Comparison of ENCODE assay signal across 8 cellular contexts in genomic region chr3:127970966-127971592, GRCh38. TPM values are rescaled to one million over a fixed set of nuclear protein-coding genes. Genes with fewer than 3 reads are reported as not detected.
DNase-seq lines count a peak whose midpoint lies in the region; ATAC-seq, FAIRE-seq and TF ChIP-seq lines count a peak whose summit lies in the region.

No MANE protein-coding gene starts in this region.

- H3K36me3 ChIP-seq in MM.1S (replicated peaks; ENCODE audit: insufficient read depth, low read length) = no peaks in the 10 kb centered on the region

- no peaks in the 10 kb centered on the region for H3K79me2 ChIP-seq in MM.1S (ENCODE audit: low read length)

- no peaks in the 10 kb centered on the region for H3K27me3 ChIP-seq in MM.1S (replicated peaks; ENCODE audit: insufficient read depth, low read length)

- in situ Hi-C loops in G401 (cut with HindIII; ENCODE audit: low sequenced_read_pairs) = no loop called here

- no peak for TF ChIP-seq EP300 in A549 (IDR thresholded peaks at IDR 0.05)

- WGBS in A549 (ENCODE audit: missing lambda C conversion rate) = 36% methylated on average over 4 of the region's 4 CpGs

- ATAC-seq in A549 = peak; percentile 93 to 95
- no peak for ATAC-seq in GM19035 (IDR thresholded peaks at IDR 0.05; ENCODE audit: unreplicated experiment)
- no peak for ATAC-seq in GM18502 (IDR thresholded peaks at IDR 0.05; ENCODE audit: poor library complexity, unreplicated experiment)

- no peak overlapping the region for H2AFZ ChIP-seq in MM.1S (ENCODE audit: low read length)

- H3K9me3 ChIP-seq in A549 = 0 out of 3 replicates have a peak, but pooled peaks cover 1% of the 10 kb centered on the region
- H3K9me3 ChIP-seq in MM.1S (replicated peaks; ENCODE audit: insufficient read depth, low read length) = no peaks in the 10 kb centered on the region

- peak; percentile 81 to 89 for TF ChIP-seq RAD21 in A549 (conservative IDR thresholded peaks at IDR 0.05 in 1 of 2, IDR thresholded peaks at IDR 0.05 in 1 of 2)

- POLR2A ChIA-PET in A549 (lab: Yijun Ruan, JAX) = no interaction called here

- H3K4me2 ChIP-seq in A549 = no peak overlapping the region
- no peak overlapping the region for H3K4me2 ChIP-seq in MM.1S (ENCODE audit: low read depth, low read length)

- FAIRE-seq in A549 (lab: Jason Lieb, UNC) = no peak

- DNase-seq in A549 (ENCODE audit: low read depth in 1 of 2, low spot score in 1 of 2) = peak; percentile 46 to 63
- DNase-seq in G401 (ENCODE audit: low spot score) = peak; percentile 90
- DNase-seq in MM.1S = peak; percentile 52
- peak; percentile 51 for DNase-seq in RPMI8226
- DNase-seq in epithelial cell of proximal tubule (ENCODE audit: low read depth) = no peak
- peak; percentile 24 for DNase-seq in middle frontal gyrus (ENCODE audit: extremely low spot score, low spot score)

- H3K27ac ChIP-seq in A549 (no peak overlapping the region), MM.1S (ENCODE audit: low read length) (no peak overlapping the region)

- TF ChIP-seq CTCF in A549 (IDR thresholded peaks at IDR 0.05) (peak; percentile 74), MM.1S (IDR thresholded peaks at IDR 0.05; ENCODE audit: low read length) (peak; percentile 73), epithelial cell of proximal tubule (conservative IDR thresholded peaks at IDR 0.05; ENCODE audit: low read depth, low read length) (peak; percentile 85)

- H3K9me2 ChIP-seq in MM.1S (replicated peaks; ENCODE audit: insufficient read depth, low read length) = no peaks in the 10 kb centered on the region

- no peak overlapping the region for H3K9ac ChIP-seq in MM.1S (ENCODE audit: low read length)

- no peak for TF ChIP-seq POLR2A in A549 (IDR thresholded peaks at IDR 0.05; ENCODE audit: low read length)

- CTCF ChIA-PET in A549 (lab: Yijun Ruan, JAX) = interaction anchor here (0.5 to 4.3 kb wide), 36 partner anchors 8 to 908 kb away, joined by 3 to 29 read pairs (median 4); no protein-coding TSS in a partner anchor

- H3K4me3 ChIP-seq in A549 = no peak overlapping the region
- H3K4me3 ChIP-seq in MM.1S (ENCODE audit: low read length) = no peak overlapping the region
- H3K4me3 ChIP-seq in epithelial cell of proximal tubule (ENCODE audit: low read depth, low read length) = no peak overlapping the region

- no peaks in the 10 kb centered on the region for H3F3A ChIP-seq in MM.1S (ENCODE audit: insufficient read depth, low read length)

- H4K20me1 ChIP-seq in MM.1S (ENCODE audit: insufficient read depth, low read length) = no peaks in the 10 kb centered on the region

- H3K4me1 ChIP-seq in A549 (no peaks in the 10 kb centered on the region), MM.1S (ENCODE audit: low read length) (peaks cover 1% of the 10 kb centered on the region)

TF ChIP-seq in A549, 52 proteins besides CTCF, POLR2A, EP300 and RAD21:
- TF ChIP-seq EHMT2 (IDR thresholded peaks at IDR 0.05; ENCODE audit: low read depth) = no peak
- no peak for TF ChIP-seq MAX (IDR thresholded peaks at IDR 0.05)
- no peak for TF ChIP-seq MAZ (IDR thresholded peaks at IDR 0.05; ENCODE audit: borderline replicate concordance, low read depth, low read length)
- TF ChIP-seq PHF8 (IDR thresholded peaks at IDR 0.05; ENCODE audit: borderline replicate concordance, low read depth) = no peak
- no peak for TF ChIP-seq MYC (IDR thresholded peaks at IDR 0.05; ENCODE audit: borderline replicate concordance, low read length)
- no peak for TF ChIP-seq BHLHE40 (IDR thresholded peaks at IDR 0.05; ENCODE audit: low read depth, low read length)
- TF ChIP-seq SMC3 (IDR thresholded peaks at IDR 0.05) = peak; percentile 73
- TF ChIP-seq TP53 (CRISPR knock-in tag; IDR thresholded peaks at IDR 0.05) = no peak

RNA-seq across cellular contexts. Expression of gene KBTBD12, which starts 56.0 kb away (rescaled TPM):
- polyA plus RNA-seq in A549 (2011; rRNA removed) = not detected in 2 replicates
- not detected in 2 replicates for polyA plus RNA-seq in A549 (2012; cell fraction: cytosol; rRNA removed)
- polyA plus RNA-seq in A549 (2012; cell fraction: nucleus; rRNA removed) = not detected in 2 replicates
- polyA plus RNA-seq in A549 (2017; fragmentation: RNase III; extraction: RNeasy Plus Mini Kit Qiagen cat#74134 plus additional on column Dnase treatment) = not detected in 3 replicates
- polyA minus RNA-seq in A549 (2011; rRNA and poly(A)+ RNA removed) = not detected in 2 replicates
- not detected in 2 replicates for total RNA-seq in G401 (2014; rRNA removed; shearing (Covaris generic))
- 0.29 and 0.98 TPM in 2 replicates for total RNA-seq in epithelial cell of proximal tubule

Comparison
In these comparisons a context has a peak if more than half of its experiments do, and no peak if none do; other contexts are left out.
1. ATAC-seq: peak in A549 (2 of 2); none in GM19035 (single experiment) and GM18502 (single experiment).
2. Peak in every context shown above with its lines, with median percentiles within 50 percentile points of each other: CTCF ChIP-seq.